In genomic region chr3:67357610-67358458, GRCh38 we compare ENCODE assay signal across 8 cellular contexts.
DNase-seq lines count a peak whose midpoint lies in the region; ATAC-seq and TF ChIP-seq lines count a peak whose summit lies in the region.

No MANE protein-coding gene starts in this region.

- no peaks in the 10 kb centered on the region for H4K20me1 ChIP-seq in OCI-LY1 (ENCODE audit: insufficient read depth, low read length)

- no peaks in the 10 kb centered on the region for H3K9me3 ChIP-seq in OCI-LY1 (ENCODE audit: low read length)

- H3K9me3 Mint-ChIP-seq in glutamatergic neuron (ENCODE audit: unreplicated experiment), result no peaks in the 10 kb centered on the region
- no peaks in the 10 kb centered on the region for H3K9me3 Mint-ChIP-seq in activated T-cell treated with anti-CD3 and anti-CD28 coated beads, Interleukin-2, amount 50 U/mL, for 72 hours

- ATAC-seq in HG02938 (IDR thresholded peaks at IDR 0.05; ENCODE audit: unreplicated experiment) (peak; percentile 63), GM18520 (IDR thresholded peaks at IDR 0.05; ENCODE audit: unreplicated experiment) (no peak)
- no peak for ATAC-seq in activated T-cell treated with anti-CD3 and anti-CD28 coated beads, Interleukin-2, amount 50 U/mL, for 72 hours (replicated peaks in 1 of 2)

- no peak overlapping the region for H3K27ac ChIP-seq in OCI-LY1 (ENCODE audit: low read depth, low read length, poor library complexity, severe bottlenecking)

- H3K36me3 ChIP-seq in OCI-LY1 (ENCODE audit: insufficient read depth, low read length), result no peaks in the 10 kb centered on the region

- no peaks in the 10 kb centered on the region for H3K4me1 ChIP-seq in OCI-LY1 (ENCODE audit: insufficient read depth, low read length, severe bottlenecking)

- H3K4me2 ChIP-seq in OCI-LY1 (ENCODE audit: low read length), result no peak overlapping the region

- H2AFZ ChIP-seq in OCI-LY1 (ENCODE audit: low read length), result no peak overlapping the region

- H3K9me2 ChIP-seq in OCI-LY1 (ENCODE audit: low read depth, low read length), result no peaks in the 10 kb centered on the region

- H3K4me1 Mint-ChIP-seq in glutamatergic neuron (ENCODE audit: low read depth, unreplicated experiment), result peaks cover 7% of the 10 kb centered on the region
- peaks cover 31% of the 10 kb centered on the region for H3K4me1 Mint-ChIP-seq in activated T-cell treated with anti-CD3 and anti-CD28 coated beads, Interleukin-2, amount 50 U/mL, for 72 hours (ENCODE audit: low read depth)

- no peak overlapping the region for H3K4me3 Mint-ChIP-seq in glutamatergic neuron (ENCODE audit: unreplicated experiment)
- H3K4me3 Mint-ChIP-seq in activated T-cell treated with anti-CD3 and anti-CD28 coated beads, Interleukin-2, amount 50 U/mL, for 72 hours, result no peak overlapping the region

- no peaks in the 10 kb centered on the region for H3K27me3 Mint-ChIP-seq in glutamatergic neuron (ENCODE audit: unreplicated experiment)
- peaks cover 11% of the 10 kb centered on the region for H3K27me3 Mint-ChIP-seq in activated T-cell treated with anti-CD3 and anti-CD28 coated beads, Interleukin-2, amount 50 U/mL, for 72 hours (ENCODE audit: low read depth)

- H3K4me3 ChIP-seq in GM12875 (ENCODE audit: low read depth, low read length), result no peak overlapping the region
- H3K4me3 ChIP-seq in OCI-LY1 (ENCODE audit: low read depth, low read length, poor library complexity, severe bottlenecking), result no peak overlapping the region

- H3K27ac Mint-ChIP-seq in glutamatergic neuron (ENCODE audit: unreplicated experiment), result no peak overlapping the region
- H3K27ac Mint-ChIP-seq in activated T-cell treated with anti-CD3 and anti-CD28 coated beads, Interleukin-2, amount 50 U/mL, for 72 hours, result no peak overlapping the region

- DNase-seq in 8988T, result peak; percentile 20
- DNase-seq in glutamatergic neuron, result peak; percentile 29
- no peak for DNase-seq in activated T-cell treated with anti-CD3 and anti-CD28 coated beads, Interleukin-2, amount 50 U/mL, for 72 hours
- no peak for DNase-seq in occipital lobe (lab: John Stamatoyannopoulos, UW)

- no peaks in the 10 kb centered on the region for H3F3A ChIP-seq in OCI-LY1 (ENCODE audit: insufficient read depth, low read length)

- H3K9ac ChIP-seq in OCI-LY1 (ENCODE audit: low read length), result no peak overlapping the region

- no peaks in the 10 kb centered on the region for H3K36me3 Mint-ChIP-seq in glutamatergic neuron (ENCODE audit: unreplicated experiment)
- no peaks in the 10 kb centered on the region for H3K36me3 Mint-ChIP-seq in activated T-cell treated with anti-CD3 and anti-CD28 coated beads, Interleukin-2, amount 50 U/mL, for 72 hours (ENCODE audit: insufficient read depth in 2 of 2)

- no peaks in the 10 kb centered on the region for H3K79me2 ChIP-seq in OCI-LY1 (ENCODE audit: insufficient read depth, low read length)

- peak; percentile 59; the same call in 1 of the 2 replicates for TF ChIP-seq CTCF in GM12875 (IDR thresholded peaks at IDR 0.05; ENCODE audit: borderline replicate concordance, insufficient read depth, low read depth, low read length)
- TF ChIP-seq CTCF in OCI-LY1 (IDR thresholded peaks at IDR 0.05; ENCODE audit: low read length), result peak; percentile 50; the same call in 1 of the 2 replicates
- peak; percentile 54 for TF ChIP-seq CTCF in glutamatergic neuron (IDR thresholded peaks at IDR 0.05; ENCODE audit: partially characterized antibody, unreplicated experiment)

- no peaks in the 10 kb centered on the region for H3K27me3 ChIP-seq in OCI-LY1 (ENCODE audit: insufficient read depth, low read length)

Comparison
In these comparisons a context has a peak if more than half of its experiments do, and no peak if none do; other contexts are left out.
1. DNase-seq: peak in 8988T (single experiment) and glutamatergic neuron (single experiment); none in activated T-cell treated with anti-CD3 and anti-CD28 coated beads, Interleukin-2, amount 50 U/mL, for 72 hours (0 of 2) and occipital lobe (single experiment).
2. Peak in every context shown above with its lines, with median percentiles within 50 percentile points of each other: CTCF ChIP-seq.